24 cellular contexts compared by ENCODE assay signal in the genomic region with DNA sequence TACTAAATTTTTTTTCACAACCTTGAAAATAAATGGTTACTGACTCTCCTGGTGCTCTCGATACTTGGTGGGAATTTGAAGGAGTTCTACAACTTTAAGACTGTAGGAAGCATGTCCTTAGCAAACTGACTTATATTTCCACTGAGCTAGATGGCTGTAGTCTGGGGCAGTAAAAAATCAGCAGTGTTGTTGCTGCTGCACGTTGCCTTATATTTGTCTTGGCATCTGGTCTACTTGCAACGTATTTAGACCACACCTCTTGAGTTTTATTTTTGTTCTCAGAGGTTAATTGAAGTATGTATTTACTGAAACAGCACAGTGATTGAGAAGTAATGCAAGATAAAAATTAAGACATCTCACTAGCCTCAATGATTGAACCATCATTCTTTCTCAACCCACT.
"Had no signal": no experiment of that assay in that cellular context is flagged by ENCODE, and none has a peak within 500 bp of the region (broad histone marks: within the 10 kb centered on the region; RNA-seq: fewer than 3 reads in every experiment).

No MANE protein-coding gene starts in this region.

- H3K27me3 ChIP-seq: dorsolateral prefrontal cortex, gastrocnemius medialis, right atrium auricular region, testis, tibial artery had no signal

- H3K9me3 ChIP-seq: gastrocnemius medialis, prostate gland, right atrium auricular region, testis, tibial artery had no signal

- H3K27ac ChIP-seq: dorsolateral prefrontal cortex, gastrocnemius medialis, prostate gland, right atrium auricular region, testis, tibial artery had no signal

- H3K4me1 Mint-ChIP-seq: mesothelial cell of epicardium, nephron had no signal

- ATAC-seq: gastrocnemius medialis; left lobe of liver; naive thymus-derived CD4-positive, alpha-beta T cell; sciatic nerve; stimulated activated naive CD8-positive, alpha-beta T cell treated with anti-CD3 and anti-CD28 coated beads, Interleukin-15, Interleukin-2, amounts not matched to agents 100 U/mL and 50 U/mL, for 24 hours had no signal

- H3K27me3 Mint-ChIP-seq: naive thymus-derived CD4-positive, alpha-beta T cell; type B pancreatic cell had no signal

- DNase-seq: dorsolateral prefrontal cortex; effector CD4-positive, alpha-beta T cell; gastrocnemius medialis; head of caudate nucleus; mesenchymal stem cell; naive thymus-derived CD4-positive, alpha-beta T cell; nucleus accumbens; stimulated activated CD4-positive, alpha-beta T cell treated with anti-CD3 and anti-CD28 coated beads, Interleukin-12 subunit alpha, Interleukin-12 subunit beta, amount 100 ng/mL, for 4 hours; stimulated activated CD4-positive, alpha-beta T cell treated with anti-CD3 and anti-CD28 coated beads, Interleukin-1b, Interleukin-23, amount 100 ng/mL, for 48 hours; stimulated activated CD4-positive, alpha-beta T cell treated with anti-CD3 and anti-CD28 coated beads, Interleukin-4, amount 100 ng/mL, for 1 hour; stimulated activated CD8-positive, alpha-beta memory T cell treated with anti-CD3 and anti-CD28 coated beads, Interleukin-4, amount 100 ng/mL, for 48 hours; stimulated activated naive CD8-positive, alpha-beta T cell treated with anti-CD3 and anti-CD28 coated beads, Interleukin-15, Interleukin-2, amounts not matched to agents 100 U/mL and 50 U/mL, for 24 hours; substantia nigra; testis; tibial artery had no signal

- H3K27ac Mint-ChIP-seq: mesothelial cell of epicardium, nephron, type B pancreatic cell had no signal

- H3K36me3 ChIP-seq: prostate gland had no signal

- H3K4me2 ChIP-seq: smooth muscle cell had no signal

- H3K9me3 Mint-ChIP-seq: mesothelial cell of epicardium; naive thymus-derived CD4-positive, alpha-beta T cell; nephron; type B pancreatic cell had no signal

- H3K4me3 Mint-ChIP-seq: mesothelial cell of epicardium; naive thymus-derived CD4-positive, alpha-beta T cell; nephron; type B pancreatic cell had no signal

- H3K4me1 ChIP-seq: gastrocnemius medialis, prostate gland, right atrium auricular region, testis, tibial artery had no signal

- H3K4me3 ChIP-seq: dorsolateral prefrontal cortex, gastrocnemius medialis, lung, prostate gland, right atrium auricular region, smooth muscle cell, testis, tibial artery had no signal
